ENCODE assay signal across 24 cellular contexts in genomic region chr13:64453831-64454230, GRCh38.
A peak's percentile ranks its signal among the peaks of the same experiment; 100 is the strongest.
DNase-seq lines count a peak whose midpoint lies in the region; ATAC-seq, FAIRE-seq and TF ChIP-seq lines count a peak whose summit lies in the region.
"Had no signal": no experiment of that assay in that cellular context is flagged by ENCODE, and none has a peak within 500 bp of the region (broad histone marks: within the 10 kb centered on the region; RNA-seq: fewer than 3 reads in every experiment).

No MANE protein-coding gene starts in this region.

- no peaks in the 10 kb centered on the region for H3K79me2 ChIP-seq in GM23338 (replicated peaks; ENCODE audit: insufficient read depth)

- CTCF ChIA-PET in A673 (lab: Charles Lee): no interaction called here

- H3K27ac ChIP-seq in A673 (ENCODE audit: low read depth, low read length, poor library complexity, severe bottlenecking) (no peak overlapping the region), GM23338 (ENCODE audit: low read depth) (no peak overlapping the region)
- H3K27ac ChIP-seq: esophagus muscularis mucosa, neutrophil had no signal

- H2AFZ ChIP-seq in GM23338: peak overlapping the region; percentile 8; the same call in 1 of the 2 replicates

- no peaks in the 10 kb centered on the region for H3K27me3 Mint-ChIP-seq in GM23338 (ENCODE audit: insufficient read depth, low read depth, poor library complexity)
- H3K27me3 Mint-ChIP-seq: activated CD4-positive, alpha-beta T cell treated with anti-CD3 and anti-CD28 coated beads, Interleukin-2, amount 10 ng/mL, durations not matched to agents 24 days and 14 days; CD4-positive, CD25-positive, alpha-beta regulatory T cell had no signal

- DNase-seq in A673 (ENCODE audit: low spot score) (peak; percentile 62), GM23338 (ENCODE audit: low spot score) (peak; percentile 11), iPS-NIHi7 (ENCODE audit: extremely low spot score) (peak; percentile 8), D721Med (ENCODE audit: insufficient read length, low spot score) (no peak), DMS79 (lab: John Stamatoyannopoulos, UW) (no peak), NCI-H748 (lab: John Stamatoyannopoulos, UW; ENCODE audit: unreplicated experiment) (no peak), GM13977 (ENCODE audit: low spot score) (no peak)
- DNase-seq: ACHN; activated CD4-positive, alpha-beta T cell treated with anti-CD3 and anti-CD28 coated beads, Interleukin-2, amount 10 ng/mL, durations not matched to agents 24 days and 14 days; activated effector memory CD4-positive, alpha-beta T cell treated with anti-CD3 and anti-CD28 coated beads, Interleukin-2, amount 50 U/mL, for 16 hours; amniotic stem cell; caudate nucleus; CD4-positive, CD25-positive, alpha-beta regulatory T cell; effector CD8-positive, alpha-beta T cell; left ventricle myocardium superior; NCI-H1105 treated with DMSO at 0.1 percent for 48 hours; NCI-H226; RPMI8226; SW 1271 had no signal

- no peaks in the 10 kb centered on the region for H4K20me1 ChIP-seq in GM23338 (replicated peaks; ENCODE audit: insufficient read depth)

- no peaks in the 10 kb centered on the region for H3F3A ChIP-seq in GM23338 (replicated peaks; ENCODE audit: low read depth)

- TF ChIP-seq CTCF in A673 (conservative IDR thresholded peaks at IDR 0.05; ENCODE audit: low read depth, low read length): no peak
- TF ChIP-seq CTCF in GM23338 (conservative IDR thresholded peaks at IDR 0.05; ENCODE audit: low read depth in 2 of 2): no peak
- TF ChIP-seq CTCF in D721Med (IDR thresholded peaks at IDR 0.05; ENCODE audit: insufficient read depth, missing control alignments): no peak
- TF ChIP-seq CTCF in GM13977 (IDR thresholded peaks at IDR 0.05; ENCODE audit: extremely low read depth, insufficient read depth, missing control alignments): no peak

- no peaks in the 10 kb centered on the region for H3K9me2 ChIP-seq in GM23338 (ENCODE audit: insufficient read depth)

- H3K4me3 Mint-ChIP-seq in GM23338: no peak overlapping the region
- H3K4me3 Mint-ChIP-seq: activated CD4-positive, alpha-beta T cell treated with anti-CD3 and anti-CD28 coated beads, Interleukin-2, amount 10 ng/mL, durations not matched to agents 24 days and 14 days; CD4-positive, CD25-positive, alpha-beta regulatory T cell had no signal

- FAIRE-seq in D721Med (lab: Jason Lieb, UNC): no peak
- FAIRE-seq: HTR-8/SVneo, urothelium cell line had no signal

- intact Hi-C loops in A673 (cut with micrococcal nuclease; ENCODE audit: unreplicated experiment): loop anchor here (10.0 kb wide), 1 partner anchor 299 kb away; no protein-coding TSS in a partner anchor

- ATAC-seq in GM23338 (peak; percentile 71), SK-N-SH treated with all-trans-retinoic acid at 6 μM for 48 hours (peak; percentile 84)
- ATAC-seq: left ventricle myocardium superior had no signal

- peaks cover 14% of the 10 kb centered on the region for H3K4me1 Mint-ChIP-seq in GM23338
- H3K4me1 Mint-ChIP-seq: activated CD4-positive, alpha-beta T cell treated with anti-CD3 and anti-CD28 coated beads, Interleukin-2, amount 10 ng/mL, durations not matched to agents 24 days and 14 days; CD4-positive, CD25-positive, alpha-beta regulatory T cell had no signal

- no TSS peak for BruUV-seq in A673 (replicated peaks; lab: Mats Ljungman, UMichigan)

- no peaks in the 10 kb centered on the region for H3K9me3 ChIP-seq in A673 (ENCODE audit: low read depth, low read length, poor library complexity, severe bottlenecking)
- H3K9me3 ChIP-seq: esophagus muscularis mucosa, neutrophil had no signal

- no peaks in the 10 kb centered on the region for H3K27me3 ChIP-seq in A673 (replicated peaks; ENCODE audit: insufficient read depth, low read depth, low read length, poor library complexity)
- no peaks in the 10 kb centered on the region for H3K27me3 ChIP-seq in GM23338 (ENCODE audit: insufficient read depth)
- H3K27me3 ChIP-seq: esophagus muscularis mucosa, neutrophil had no signal

- H3K4me2 ChIP-seq in GM23338: no peak overlapping the region

- H3K9me3 Mint-ChIP-seq in GM23338: no peaks in the 10 kb centered on the region
- H3K9me3 Mint-ChIP-seq: activated CD4-positive, alpha-beta T cell treated with anti-CD3 and anti-CD28 coated beads, Interleukin-2, amount 10 ng/mL, durations not matched to agents 24 days and 14 days had no signal

- POLR2A ChIA-PET in A673 (lab: Charles Lee; ENCODE audit: low non-redundant PET): no interaction called here

- no peaks in the 10 kb centered on the region for H3K36me3 Mint-ChIP-seq in GM23338 (ENCODE audit: low read depth)
- H3K36me3 Mint-ChIP-seq: CD4-positive, CD25-positive, alpha-beta regulatory T cell had no signal

- in situ Hi-C loops in GM13977 (cut with MboI; ENCODE audit: low pct_unique_long_range_greater_than_20kb, low sequenced_read_pairs, unreplicated experiment): no loop called here

- no peak overlapping the region for H3K27ac Mint-ChIP-seq in GM23338
- H3K27ac Mint-ChIP-seq: activated CD4-positive, alpha-beta T cell treated with anti-CD3 and anti-CD28 coated beads, Interleukin-2, amount 10 ng/mL, durations not matched to agents 24 days and 14 days; CD4-positive, CD25-positive, alpha-beta regulatory T cell had no signal

- H3K4me1 ChIP-seq in A673 (ENCODE audit: insufficient read depth, low read length, poor library complexity, severe bottlenecking): peaks cover 7% of the 10 kb centered on the region
- peaks cover 4% of the 10 kb centered on the region; the same call in 1 of the 2 replicates for H3K4me1 ChIP-seq in GM23338 (ENCODE audit: insufficient read depth)
- H3K4me1 ChIP-seq: esophagus muscularis mucosa had no signal

- H3K4me3 ChIP-seq in A673 (ENCODE audit: low read depth, low read length, poor library complexity, severe bottlenecking): no peak overlapping the region
- H3K4me3 ChIP-seq in GM23338: no peak overlapping the region
- H3K4me3 ChIP-seq: esophagus muscularis mucosa had no signal

- H3K36me3 ChIP-seq in A673 (ENCODE audit: insufficient read depth, low read length, poor library complexity, severe bottlenecking) (no peaks in the 10 kb centered on the region), GM23338 (ENCODE audit: insufficient read depth) (no peaks in the 10 kb centered on the region)
- H3K36me3 ChIP-seq: esophagus muscularis mucosa, neutrophil had no signal

TF ChIP-seq in GM23338, 12 proteins besides CTCF, POLR2A, EP300 and RAD21 (continues in another document):
- TF ChIP-seq ETS1 (IDR thresholded peaks at IDR 0.05): no peak

TF ChIP-seq in SK-N-SH treated with all-trans-retinoic acid at 6 μM for 48 hours, 23 proteins besides CTCF, POLR2A, EP300 and RAD21:
- TF ChIP-seq POU6F1 (CRISPR knock-in tag; IDR thresholded peaks at IDR 0.05; ENCODE audit: borderline replicate concordance, low read depth) (no peak), ARNTL (CRISPR knock-in tag; IDR thresholded peaks at IDR 0.05; ENCODE audit: borderline replicate concordance, low read depth) (no peak), ZFP30 (CRISPR knock-in tag; IDR thresholded peaks at IDR 0.05) (no peak), SNAI2 (CRISPR knock-in tag; IDR thresholded peaks at IDR 0.05) (no peak)

Comparison
In these comparisons a context has a peak if more than half of its experiments do, and no peak if none do; other contexts are left out.
1. DNase-seq: peak in A673 (single experiment), GM23338 (single experiment) and iPS-NIHi7 (single experiment); none in D721Med (single experiment), DMS79 (single experiment), NCI-H748 (single experiment) and GM13977 (single experiment).